8 cellular contexts compared by ENCODE assay signal in genomic region chr3:178777718-178778411, GRCh38.
DNase-seq lines count a peak whose midpoint lies in the region; ATAC-seq and TF ChIP-seq lines count a peak whose summit lies in the region.

No MANE protein-coding gene starts in this region.

- H3K27me3 ChIP-seq in psoas muscle (ENCODE audit: insufficient read depth in 3 of 3, low read length in 2 of 3): no peaks in the 10 kb centered on the region

- peak; percentile 11 for DNase-seq in NCI-H345 (lab: John Stamatoyannopoulos, UW)
- no peak for DNase-seq in NCI-H345 treated with DMSO at 0.1 percent for 48 hours (lab: John Stamatoyannopoulos, UW; ENCODE audit: unreplicated experiment)
- DNase-seq in NCI-H69 (lab: John Stamatoyannopoulos, UW): peak; percentile 66
- DNase-seq in psoas muscle: no peak
- DNase-seq in left lobe of liver (ENCODE audit: low spot score): no peak
- no peak for DNase-seq in DMS 273 (lab: John Stamatoyannopoulos, UW; ENCODE audit: unreplicated experiment)
- no peak for DNase-seq in ACHN

- H3K4me1 ChIP-seq in psoas muscle: no peaks in the 10 kb centered on the region

- TF ChIP-seq CTCF in psoas muscle (IDR thresholded peaks at IDR 0.05): no peak

- in situ Hi-C loops in ACHN (cut with HindIII; ENCODE audit: low pct_ligation_motif_present, low pct_unique_long_range_greater_than_20kb, low sequenced_read_pairs): no loop called here

- intact Hi-C loops in psoas muscle (cut with DNase I): no loop called here

- no peaks in the 10 kb centered on the region for H3K9me3 ChIP-seq in psoas muscle

- H3K36me3 ChIP-seq in psoas muscle (ENCODE audit: insufficient read depth in 1 of 2, low read depth in 1 of 2): no peaks in the 10 kb centered on the region

- WGBS in psoas muscle, 3 donors: 35 to 50% (median 40%) methylated on average over 4 of the region's 4 CpGs

- no peak overlapping the region for H3K4me3 ChIP-seq in psoas muscle

- ATAC-seq in HG02623 (IDR thresholded peaks at IDR 0.05; ENCODE audit: unreplicated experiment) (peak; percentile 58), psoas muscle (peak; percentile 60 to 85 (median 66)), left lobe of liver (no peak)

- H3K27ac ChIP-seq in psoas muscle: no peak overlapping the region

Comparison
In these comparisons a context has a peak if more than half of its experiments do, and no peak if none do; other contexts are left out.
1. DNase-seq: peak in NCI-H345 (single experiment) and NCI-H69 (single experiment); none in NCI-H345 treated with DMSO at 0.1 percent for 48 hours (single experiment), psoas muscle (0 of 2), left lobe of liver (single experiment), DMS 273 (single experiment) and ACHN (single experiment).